Comparison of ENCODE assay signal across 1 cellular context in the genomic region with DNA sequence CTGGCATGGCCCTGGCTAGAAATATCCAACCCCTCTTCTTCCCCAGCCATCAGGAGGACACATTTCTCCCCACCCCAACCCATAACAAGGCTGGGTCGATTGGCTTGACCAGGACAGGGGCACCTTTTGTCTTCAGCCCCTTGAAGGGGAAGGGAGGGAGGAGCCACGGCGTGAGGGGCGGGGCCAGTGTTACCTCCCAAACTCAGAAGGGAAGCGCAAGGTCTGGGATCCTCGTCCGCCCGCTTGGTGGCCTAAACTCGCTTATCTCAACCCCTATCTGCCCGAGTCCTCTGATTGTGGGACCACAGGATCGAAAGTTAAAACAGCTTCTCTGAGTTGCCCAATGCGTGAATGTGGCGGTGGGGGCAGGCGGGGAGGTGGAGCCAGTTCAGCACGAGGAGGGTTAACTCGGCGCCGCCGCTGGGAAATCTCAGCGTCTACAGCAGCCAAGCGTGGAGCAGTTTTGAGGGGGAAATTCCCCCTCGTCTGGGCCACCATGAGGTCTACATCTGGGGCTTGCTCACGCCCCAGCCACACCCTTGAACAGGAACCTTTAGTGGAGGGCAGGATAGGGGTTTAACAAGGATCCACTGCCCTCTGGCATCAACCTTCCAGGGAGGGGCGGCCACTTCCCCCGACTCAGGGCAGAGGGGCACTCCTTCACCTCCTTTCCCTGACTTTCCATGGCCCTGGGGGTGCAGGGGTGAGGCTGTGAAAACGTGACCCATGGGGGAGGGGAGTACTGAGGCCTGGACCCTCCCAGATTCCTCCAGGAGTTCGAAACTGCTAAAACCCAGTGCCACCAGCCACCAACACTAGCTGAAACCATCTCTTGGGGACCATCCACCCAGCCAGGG.
TF ChIP-seq lines count a peak whose summit lies in the region.

No MANE protein-coding gene starts in this region.

TF ChIP-seq in GM12878, 131 proteins besides CTCF, POLR2A, EP300 and RAD21 (continued from another document and continues in another):
- TF ChIP-seq MYC (IDR thresholded peaks at IDR 0.05; ENCODE audit: insufficient read depth, insufficient read length, insufficient replicate concordance, low read length, severe bottlenecking) (peak; percentile 70), TAF1 (IDR thresholded peaks at IDR 0.05; ENCODE audit: borderline replicate concordance, low read depth, low read length) (0 out of 2 replicates have a peak, but pooled peaks have one; percentile 38), CHD1 (IDR thresholded peaks at IDR 0.05; ENCODE audit: low read depth, low read length) (no peak), POLR2AphosphoS5 (IDR thresholded peaks at IDR 0.05; ENCODE audit: low read length) (peak; percentile 14; the same call in 1 of the 2 replicates), STAT1 (conservative IDR thresholded peaks at IDR 0.05) (no peak), EGR1 (IDR thresholded peaks at IDR 0.05; ENCODE audit: borderline replicate concordance in 1 of 2, low read depth in 2 of 2, low read length in 2 of 2) (no peak), SREBF2 (IDR thresholded peaks at IDR 0.05; ENCODE audit: low read length) (no peak), IKZF2 (IDR thresholded peaks at IDR 0.05) (no peak; a peak in 1 of 4 replicates), BHLHE40 (IDR thresholded peaks at IDR 0.05; ENCODE audit: borderline replicate concordance in 1 of 2, low read depth in 2 of 2, low read length in 1 of 2) (peak in 1 of 2 experiments; percentile 89; a peak in 3 of 4 replicates), FOXM1 (IDR thresholded peaks at IDR 0.05; ENCODE audit: low read depth, low read length) (no peak), NFYA (IDR thresholded peaks at IDR 0.05; ENCODE audit: borderline replicate concordance, low read depth, low read length) (no peak), NR2F1 (conservative IDR thresholded peaks at IDR 0.05) (peak; percentile 62), ZZZ3 (IDR thresholded peaks at IDR 0.05; ENCODE audit: control insufficient read depth, insufficient read length, low read depth) (no peak), IKZF1 (conservative IDR thresholded peaks at IDR 0.05) (peak; percentile 20), LARP7 (IDR thresholded peaks at IDR 0.05) (peak; percentile 51; the same call in 1 of the 2 replicates), CBFB (IDR thresholded peaks at IDR 0.05; ENCODE audit: low read depth) (peak; percentile 21; the same call in 1 of the 2 replicates), ESRRA (IDR thresholded peaks at IDR 0.05; ENCODE audit: low read length) (no peak), SIX5 (IDR thresholded peaks at IDR 0.05; ENCODE audit: low read depth, low read length, severe bottlenecking) (no peak), PML (IDR thresholded peaks at IDR 0.05; ENCODE audit: low read length) (no peak), NFXL1 (IDR thresholded peaks at IDR 0.05; ENCODE audit: borderline replicate concordance) (no peak), MXI1 (IDR thresholded peaks at IDR 0.05; ENCODE audit: low read depth, low read length) (peak; percentile 73), RB1 (IDR thresholded peaks at IDR 0.05; ENCODE audit: borderline replicate concordance) (no peak), MTA3 (IDR thresholded peaks at IDR 0.05; ENCODE audit: borderline replicate concordance, low read length) (no peak), NR2C1 (IDR thresholded peaks at IDR 0.05) (no peak), JUNB (IDR thresholded peaks at IDR 0.05) (no peak), DPF2 (IDR thresholded peaks at IDR 0.05) (peak; percentile 32; the same call in 1 of the 2 replicates), ZSCAN29 (IDR thresholded peaks at IDR 0.05) (no peak), SMC3 (IDR thresholded peaks at IDR 0.05; ENCODE audit: borderline replicate concordance, low read length) (no peak), ZBED1 (IDR thresholded peaks at IDR 0.05; ENCODE audit: borderline replicate concordance) (no peak), TCF3 (IDR thresholded peaks at IDR 0.05; ENCODE audit: borderline replicate concordance, insufficient read depth, low read depth, low read length) (no peak), RELA (IDR thresholded peaks at IDR 0.05; ENCODE audit: borderline replicate concordance, partially characterized antibody) (no peak), SMARCA5 (IDR thresholded peaks at IDR 0.05) (0 out of 2 replicates have a peak, but pooled peaks have one; percentile 35), GABPA (IDR thresholded peaks at IDR 0.05; ENCODE audit: low read depth) (no peak), KAT2A (conservative IDR thresholded peaks at IDR 0.05; ENCODE audit: control insufficient read depth, low read depth, low read length) (no peak), CREM (IDR thresholded peaks at IDR 0.05; ENCODE audit: low read depth) (no peak), SUPT20H (IDR thresholded peaks at IDR 0.05; ENCODE audit: borderline replicate concordance, control insufficient read depth, low read depth, low read length) (no peak), FOS (IDR thresholded peaks at IDR 0.05; ENCODE audit: borderline replicate concordance, extremely low read depth, insufficient read length) (no peak), BRCA1 (IDR thresholded peaks at IDR 0.05; ENCODE audit: low read depth, low read length) (no peak), ZNF622 (IDR thresholded peaks at IDR 0.05) (no peak), MTA2 (IDR thresholded peaks at IDR 0.05; ENCODE audit: low read depth) (peak; percentile 24; the same call in 1 of the 2 replicates), ETV6 (conservative IDR thresholded peaks at IDR 0.05 in 1 of 2, IDR thresholded peaks at IDR 0.05 in 1 of 2; ENCODE audit: borderline replicate concordance in 1 of 2, low read depth in 1 of 2) (no peak), YBX1 (IDR thresholded peaks at IDR 0.05) (no peak)
- TF ChIP-seq, protein P1, sequence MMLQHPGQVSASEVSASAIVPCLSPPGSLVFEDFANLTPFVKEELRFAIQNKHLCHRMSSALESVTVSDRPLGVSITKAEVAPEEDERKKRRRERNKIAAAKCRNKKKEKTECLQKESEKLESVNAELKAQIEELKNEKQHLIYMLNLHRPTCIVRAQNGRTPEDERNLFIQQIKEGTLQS (IDR thresholded peaks at IDR 0.05; ENCODE audit: borderline replicate concordance, extremely low read depth, low read depth, low read length): no peak
- TF ChIP-seq, protein P2, sequence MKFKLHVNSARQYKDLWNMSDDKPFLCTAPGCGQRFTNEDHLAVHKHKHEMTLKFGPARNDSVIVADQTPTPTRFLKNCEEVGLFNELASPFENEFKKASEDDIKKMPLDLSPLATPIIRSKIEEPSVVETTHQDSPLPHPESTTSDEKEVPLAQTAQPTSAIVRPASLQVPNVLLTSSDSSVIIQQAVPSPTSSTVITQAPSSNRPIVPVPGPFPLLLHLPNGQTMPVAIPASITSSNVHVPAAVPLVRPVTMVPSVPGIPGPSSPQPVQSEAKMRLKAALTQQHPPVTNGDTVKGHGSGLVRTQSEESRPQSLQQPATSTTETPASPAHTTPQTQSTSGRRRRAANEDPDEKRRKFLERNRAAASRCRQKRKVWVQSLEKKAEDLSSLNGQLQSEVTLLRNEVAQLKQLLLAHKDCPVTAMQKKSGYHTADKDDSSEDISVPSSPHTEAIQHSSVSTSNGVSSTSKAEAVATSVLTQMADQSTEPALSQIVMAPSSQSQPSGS (IDR thresholded peaks at IDR 0.05; ENCODE audit: low read length): no peak
- TF ChIP-seq, protein P3, sequence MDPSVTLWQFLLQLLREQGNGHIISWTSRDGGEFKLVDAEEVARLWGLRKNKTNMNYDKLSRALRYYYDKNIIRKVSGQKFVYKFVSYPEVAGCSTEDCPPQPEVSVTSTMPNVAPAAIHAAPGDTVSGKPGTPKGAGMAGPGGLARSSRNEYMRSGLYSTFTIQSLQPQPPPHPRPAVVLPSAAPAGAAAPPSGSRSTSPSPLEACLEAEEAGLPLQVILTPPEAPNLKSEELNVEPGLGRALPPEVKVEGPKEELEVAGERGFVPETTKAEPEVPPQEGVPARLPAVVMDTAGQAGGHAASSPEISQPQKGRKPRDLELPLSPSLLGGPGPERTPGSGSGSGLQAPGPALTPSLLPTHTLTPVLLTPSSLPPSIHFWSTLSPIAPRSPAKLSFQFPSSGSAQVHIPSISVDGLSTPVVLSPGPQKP (IDR thresholded peaks at IDR 0.05; ENCODE audit: low read depth, low read length): no peak
- TF ChIP-seq, protein P4, sequence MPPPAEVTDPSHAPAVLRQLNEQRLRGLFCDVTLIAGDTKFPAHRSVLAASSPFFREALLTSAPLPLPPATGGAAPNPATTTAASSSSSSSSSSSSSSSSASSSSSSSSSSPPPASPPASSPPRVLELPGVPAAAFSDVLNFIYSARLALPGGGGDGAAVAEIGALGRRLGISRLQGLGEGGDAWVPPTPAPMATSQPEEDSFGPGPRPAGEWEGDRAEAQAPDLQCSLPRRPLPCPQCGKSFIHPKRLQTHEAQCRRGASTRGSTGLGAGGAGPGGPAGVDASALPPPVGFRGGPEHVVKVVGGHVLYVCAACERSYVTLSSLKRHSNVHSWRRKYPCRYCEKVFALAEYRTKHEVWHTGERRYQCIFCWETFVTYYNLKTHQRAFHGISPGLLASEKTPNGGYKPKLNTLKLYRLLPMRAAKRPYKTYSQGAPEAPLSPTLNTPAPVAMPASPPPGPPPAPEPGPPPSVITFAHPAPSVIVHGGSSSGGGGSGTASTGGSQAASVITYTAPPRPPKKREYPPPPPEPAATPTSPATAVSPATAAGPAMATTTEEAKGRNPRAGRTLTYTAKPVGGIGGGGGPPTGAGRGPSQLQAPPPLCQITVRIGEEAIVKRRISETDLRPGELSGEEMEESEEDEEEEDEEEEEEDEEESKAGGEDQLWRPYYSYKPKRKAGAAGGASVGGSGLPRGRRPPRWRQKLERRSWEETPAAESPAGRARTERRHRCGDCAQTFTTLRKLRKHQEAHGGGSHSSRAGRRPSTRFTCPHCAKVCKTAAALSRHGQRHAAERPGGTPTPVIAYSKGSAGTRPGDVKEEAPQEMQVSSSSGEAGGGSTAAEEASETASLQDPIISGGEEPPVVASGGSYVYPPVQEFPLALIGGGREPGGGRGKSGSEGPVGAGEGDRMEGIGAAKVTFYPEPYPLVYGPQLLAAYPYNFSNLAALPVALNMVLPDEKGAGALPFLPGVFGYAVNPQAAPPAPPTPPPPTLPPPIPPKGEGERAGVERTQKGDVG (CRISPR knock-in tag; IDR thresholded peaks at IDR 0.05): no peak
- TF ChIP-seq, protein P5, sequence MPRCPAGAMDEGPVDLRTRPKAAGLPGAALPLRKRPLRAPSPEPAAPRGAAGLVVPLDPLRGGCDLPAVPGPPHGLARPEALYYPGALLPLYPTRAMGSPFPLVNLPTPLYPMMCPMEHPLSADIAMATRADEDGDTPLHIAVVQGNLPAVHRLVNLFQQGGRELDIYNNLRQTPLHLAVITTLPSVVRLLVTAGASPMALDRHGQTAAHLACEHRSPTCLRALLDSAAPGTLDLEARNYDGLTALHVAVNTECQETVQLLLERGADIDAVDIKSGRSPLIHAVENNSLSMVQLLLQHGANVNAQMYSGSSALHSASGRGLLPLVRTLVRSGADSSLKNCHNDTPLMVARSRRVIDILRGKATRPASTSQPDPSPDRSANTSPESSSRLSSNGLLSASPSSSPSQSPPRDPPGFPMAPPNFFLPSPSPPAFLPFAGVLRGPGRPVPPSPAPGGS (IDR thresholded peaks at IDR 0.05; ENCODE audit: borderline replicate concordance, insufficient read depth, low read depth, low read length, poor library complexity, severe bottlenecking): peak; percentile 21
- TF ChIP-seq, protein P6, sequence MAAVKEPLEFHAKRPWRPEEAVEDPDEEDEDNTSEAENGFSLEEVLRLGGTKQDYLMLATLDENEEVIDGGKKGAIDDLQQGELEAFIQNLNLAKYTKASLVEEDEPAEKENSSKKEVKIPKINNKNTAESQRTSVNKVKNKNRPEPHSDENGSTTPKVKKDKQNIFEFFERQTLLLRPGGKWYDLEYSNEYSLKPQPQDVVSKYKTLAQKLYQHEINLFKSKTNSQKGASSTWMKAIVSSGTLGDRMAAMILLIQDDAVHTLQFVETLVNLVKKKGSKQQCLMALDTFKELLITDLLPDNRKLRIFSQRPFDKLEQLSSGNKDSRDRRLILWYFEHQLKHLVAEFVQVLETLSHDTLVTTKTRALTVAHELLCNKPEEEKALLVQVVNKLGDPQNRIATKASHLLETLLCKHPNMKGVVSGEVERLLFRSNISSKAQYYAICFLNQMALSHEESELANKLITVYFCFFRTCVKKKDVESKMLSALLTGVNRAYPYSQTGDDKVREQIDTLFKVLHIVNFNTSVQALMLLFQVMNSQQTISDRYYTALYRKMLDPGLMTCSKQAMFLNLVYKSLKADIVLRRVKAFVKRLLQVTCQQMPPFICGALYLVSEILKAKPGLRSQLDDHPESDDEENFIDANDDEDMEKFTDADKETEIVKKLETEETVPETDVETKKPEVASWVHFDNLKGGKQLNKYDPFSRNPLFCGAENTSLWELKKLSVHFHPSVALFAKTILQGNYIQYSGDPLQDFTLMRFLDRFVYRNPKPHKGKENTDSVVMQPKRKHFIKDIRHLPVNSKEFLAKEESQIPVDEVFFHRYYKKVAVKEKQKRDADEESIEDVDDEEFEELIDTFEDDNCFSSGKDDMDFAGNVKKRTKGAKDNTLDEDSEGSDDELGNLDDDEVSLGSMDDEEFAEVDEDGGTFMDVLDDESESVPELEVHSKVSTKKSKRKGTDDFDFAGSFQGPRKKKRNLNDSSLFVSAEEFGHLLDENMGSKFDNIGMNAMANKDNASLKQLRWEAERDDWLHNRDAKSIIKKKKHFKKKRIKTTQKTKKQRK (IDR thresholded peaks at IDR 0.05; ENCODE audit: low read depth, low read length): no peak
- TF ChIP-seq, protein P7, sequence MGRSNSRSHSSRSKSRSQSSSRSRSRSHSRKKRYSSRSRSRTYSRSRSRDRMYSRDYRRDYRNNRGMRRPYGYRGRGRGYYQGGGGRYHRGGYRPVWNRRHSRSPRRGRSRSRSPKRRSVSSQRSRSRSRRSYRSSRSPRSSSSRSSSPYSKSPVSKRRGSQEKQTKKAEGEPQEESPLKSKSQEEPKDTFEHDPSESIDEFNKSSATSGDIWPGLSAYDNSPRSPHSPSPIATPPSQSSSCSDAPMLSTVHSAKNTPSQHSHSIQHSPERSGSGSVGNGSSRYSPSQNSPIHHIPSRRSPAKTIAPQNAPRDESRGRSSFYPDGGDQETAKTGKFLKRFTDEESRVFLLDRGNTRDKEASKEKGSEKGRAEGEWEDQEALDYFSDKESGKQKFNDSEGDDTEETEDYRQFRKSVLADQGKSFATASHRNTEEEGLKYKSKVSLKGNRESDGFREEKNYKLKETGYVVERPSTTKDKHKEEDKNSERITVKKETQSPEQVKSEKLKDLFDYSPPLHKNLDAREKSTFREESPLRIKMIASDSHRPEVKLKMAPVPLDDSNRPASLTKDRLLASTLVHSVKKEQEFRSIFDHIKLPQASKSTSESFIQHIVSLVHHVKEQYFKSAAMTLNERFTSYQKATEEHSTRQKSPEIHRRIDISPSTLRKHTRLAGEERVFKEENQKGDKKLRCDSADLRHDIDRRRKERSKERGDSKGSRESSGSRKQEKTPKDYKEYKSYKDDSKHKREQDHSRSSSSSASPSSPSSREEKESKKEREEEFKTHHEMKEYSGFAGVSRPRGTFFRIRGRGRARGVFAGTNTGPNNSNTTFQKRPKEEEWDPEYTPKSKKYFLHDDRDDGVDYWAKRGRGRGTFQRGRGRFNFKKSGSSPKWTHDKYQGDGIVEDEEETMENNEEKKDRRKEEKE (IDR thresholded peaks at IDR 0.05): no peak
- TF ChIP-seq, protein P8, sequence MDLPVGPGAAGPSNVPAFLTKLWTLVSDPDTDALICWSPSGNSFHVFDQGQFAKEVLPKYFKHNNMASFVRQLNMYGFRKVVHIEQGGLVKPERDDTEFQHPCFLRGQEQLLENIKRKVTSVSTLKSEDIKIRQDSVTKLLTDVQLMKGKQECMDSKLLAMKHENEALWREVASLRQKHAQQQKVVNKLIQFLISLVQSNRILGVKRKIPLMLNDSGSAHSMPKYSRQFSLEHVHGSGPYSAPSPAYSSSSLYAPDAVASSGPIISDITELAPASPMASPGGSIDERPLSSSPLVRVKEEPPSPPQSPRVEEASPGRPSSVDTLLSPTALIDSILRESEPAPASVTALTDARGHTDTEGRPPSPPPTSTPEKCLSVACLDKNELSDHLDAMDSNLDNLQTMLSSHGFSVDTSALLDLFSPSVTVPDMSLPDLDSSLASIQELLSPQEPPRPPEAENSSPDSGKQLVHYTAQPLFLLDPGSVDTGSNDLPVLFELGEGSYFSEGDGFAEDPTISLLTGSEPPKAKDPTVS (IDR thresholded peaks at IDR 0.05; ENCODE audit: low read depth, low read length): no peak
